ENCODE assay signal across 15 cellular contexts in genomic region chr5:119324842-119325241, GRCh38. TPM values are rescaled to one million over a fixed set of nuclear protein-coding genes. Genes with fewer than 3 reads are reported as not detected.
DNase-seq lines count a peak whose midpoint lies in the region; ATAC-seq and TF ChIP-seq lines count a peak whose summit lies in the region.
"Had no signal": no experiment of that assay in that cellular context is flagged by ENCODE, and none has a peak within 500 bp of the region (broad histone marks: within the 10 kb centered on the region; RNA-seq: fewer than 3 reads in every experiment).

No MANE protein-coding gene starts in this region.

- ATAC-seq in heart left ventricle (no peak), left ventricle myocardium superior (no peak), activated B cell treated with CpG ODN at 0.5 μM for 24 hours (ENCODE audit: low read depth) (no peak), foreskin keratinocyte (no peak), HG02759 (IDR thresholded peaks at IDR 0.05; ENCODE audit: unreplicated experiment) (no peak)

- H3K4me1 Mint-ChIP-seq in activated B cell treated with CpG ODN at 0.5 μM for 24 hours: peaks cover 94% of the 10 kb centered on the region

- no peaks in the 10 kb centered on the region for H3K27me3 ChIP-seq in heart left ventricle
- no peaks in the 10 kb centered on the region for H3K27me3 ChIP-seq in foreskin keratinocyte
- H3K27me3 ChIP-seq in transverse colon: no peaks in the 10 kb centered on the region
- H3K27me3 ChIP-seq: BE2C, cardiac muscle cell had no signal

- POLR2A ChIA-PET in activated B cell treated with CpG ODN at 0.5 μM for 24 hours (lab: Charles Lee): interaction anchor here (0.6 to 0.8 kb wide), 2 partner anchors 9 to 33 kb away, joined by 5 read pairs; no protein-coding TSS in a partner anchor

- CTCF ChIA-PET in activated B cell treated with CpG ODN at 0.5 μM for 24 hours (lab: Charles Lee): no interaction called here

- no peaks in the 10 kb centered on the region for H3K9me3 ChIP-seq in heart left ventricle
- no peaks in the 10 kb centered on the region for H3K9me3 ChIP-seq in transverse colon
- H3K9me3 ChIP-seq: BE2C had no signal

- H3K4me1 ChIP-seq in heart left ventricle (peaks cover 0 to 99% (median 8%) of the 10 kb centered on the region in 12 donors), foreskin keratinocyte (peaks cover 36% of the 10 kb centered on the region), transverse colon (peaks cover 9 to 53% (median 22%) of the 10 kb centered on the region in 4 donors)
- H3K4me1 ChIP-seq: BE2C had no signal

- no peak for TF ChIP-seq EP300 in transverse colon (IDR thresholded peaks at IDR 0.05; ENCODE audit: low read depth)

- in situ Hi-C loops in transverse colon (cut with MboI; ENCODE audit: low pct_ligation_motif_present in 1 of 4, low pct_unique_long_range_greater_than_20kb in 1 of 4, low sequenced_read_pairs in 3 of 4): no loop called here

- 90 to 98% (median 96%) methylated on average over 4 of the region's 4 CpGs for WGBS in heart left ventricle, 4 donors
- 92% methylated on average over 4 of the region's 4 CpGs for WGBS in transverse colon (ENCODE audit: low coverage in 1 of 2), 2 donors

- no peaks in the 10 kb centered on the region for H3K9me3 Mint-ChIP-seq in activated B cell treated with CpG ODN at 0.5 μM for 24 hours

- no peak for TF ChIP-seq POLR2A in heart left ventricle (IDR thresholded peaks at IDR 0.05)
- TF ChIP-seq POLR2A in transverse colon (IDR thresholded peaks at IDR 0.05): no peak

- H3K4me3 Mint-ChIP-seq in activated B cell treated with CpG ODN at 0.5 μM for 24 hours: no peak overlapping the region

- H3K36me3 Mint-ChIP-seq in activated B cell treated with CpG ODN at 0.5 μM for 24 hours (ENCODE audit: low read depth): peaks cover 13% of the 10 kb centered on the region

- intact Hi-C loops in heart left ventricle (cut with DNase I): loop anchor here in 2 of 10 donors (1.0 to 10.0 kb wide), 4 partner anchors 53 to 87 kb away; no protein-coding TSS in a partner anchor
- intact Hi-C loops in left ventricle myocardium superior (cut with micrococcal nuclease): no loop called here
- intact Hi-C loops in activated B cell treated with CpG ODN at 0.5 μM for 24 hours (cut with micrococcal nuclease): no loop called here
- intact Hi-C loops in transverse colon (cut with DNase I; ENCODE audit: low total_unique reads): loop anchor here (10.0 kb wide), 1 partner anchor 50 kb away; no protein-coding TSS in a partner anchor

- H3K27ac ChIP-seq in heart left ventricle (peak overlapping the region in 10 of 12 donors; percentile 26 to 86 (median 44)), foreskin keratinocyte (peak overlapping the region; percentile 96), transverse colon (peak overlapping the region; percentile 25 to 56 (median 40))
- H3K27ac ChIP-seq: cardiac muscle cell had no signal

- peak overlapping the region in 3 of 12 donors; percentile 23 to 44 (median 38) for H3K4me3 ChIP-seq in heart left ventricle
- no peak overlapping the region for H3K4me3 ChIP-seq in transverse colon
- H3K4me3 ChIP-seq: cardiac muscle cell had no signal

- TF ChIP-seq CTCF in heart left ventricle (IDR thresholded peaks at IDR 0.05) (no peak), activated B cell treated with CpG ODN at 0.5 μM for 24 hours (IDR thresholded peaks at IDR 0.05) (no peak), foreskin keratinocyte (conservative IDR thresholded peaks at IDR 0.05) (no peak), transverse colon (IDR thresholded peaks at IDR 0.05) (no peak)

- H3K27ac Mint-ChIP-seq in activated B cell treated with CpG ODN at 0.5 μM for 24 hours: peak overlapping the region; percentile 62

- DNase-seq in heart left ventricle: no peak
- DNase-seq in left ventricle myocardium superior: no peak
- no peak for DNase-seq in activated B cell treated with CpG ODN at 0.5 μM for 24 hours
- DNase-seq in foreskin keratinocyte: no peak
- no peak for DNase-seq in transverse colon
- DNase-seq in superior temporal gyrus (ENCODE audit: extremely low spot score): no peak
- no peak for DNase-seq in T-helper 2 cell
- DNase-seq: activated CD4-positive, CD25-positive, alpha-beta regulatory T cell treated with anti-CD3 and anti-CD28 coated beads, Interleukin-2, amount 50 U/mL, for 72 hours; BE2C; NCI-H2029; NCI-H82; nucleus accumbens; stimulated activated CD4-positive, alpha-beta T cell treated with anti-CD3 and anti-CD28 coated beads, Interleukin-12 subunit alpha, Interleukin-12 subunit beta, amount 100 ng/mL, for 4 hours had no signal

- no peaks in the 10 kb centered on the region for H3K27me3 Mint-ChIP-seq in activated B cell treated with CpG ODN at 0.5 μM for 24 hours

- H3K36me3 ChIP-seq in heart left ventricle: no peaks in the 10 kb centered on the region
- H3K36me3 ChIP-seq in transverse colon: no peaks in the 10 kb centered on the region
- H3K36me3 ChIP-seq: BE2C, cardiac muscle cell had no signal

RNA-seq across cellular contexts. Expression of gene TNFAIP8, which starts 31.0 kb away (rescaled TPM):
- total RNA-seq in heart left ventricle (10 to 100 TPM in 7 of 9 donors, 1 to 10 TPM in 2; 3.6 to 30.8 (median 13.9) TPM), left ventricle myocardium superior (16.3 TPM), activated B cell treated with CpG ODN at 0.5 μM for 24 hours (135 and 149 TPM in 2 replicates), foreskin keratinocyte (17.1 and 19.4 TPM in 2 replicates), transverse colon (10 to 100 TPM in 3 of 4 donors, 1 to 10 TPM in 1; 9.8 to 28.1 (median 22.5) TPM)
- polyA plus RNA-seq in heart left ventricle (1 to 10 TPM; 5.1 to 10.0 TPM), foreskin keratinocyte (7.6 and 8.2 TPM in 2 replicates)

Comparison
In these comparisons a context has a peak if more than half of its experiments do, and no peak if none do; other contexts are left out.
1. H3K27ac ChIP-seq: peak in every context shown above with its lines; median percentile 96 in foreskin keratinocyte; 44 in heart left ventricle; 40 in transverse colon.